ENCODE assay signal across 13 cellular contexts in the genomic region with DNA sequence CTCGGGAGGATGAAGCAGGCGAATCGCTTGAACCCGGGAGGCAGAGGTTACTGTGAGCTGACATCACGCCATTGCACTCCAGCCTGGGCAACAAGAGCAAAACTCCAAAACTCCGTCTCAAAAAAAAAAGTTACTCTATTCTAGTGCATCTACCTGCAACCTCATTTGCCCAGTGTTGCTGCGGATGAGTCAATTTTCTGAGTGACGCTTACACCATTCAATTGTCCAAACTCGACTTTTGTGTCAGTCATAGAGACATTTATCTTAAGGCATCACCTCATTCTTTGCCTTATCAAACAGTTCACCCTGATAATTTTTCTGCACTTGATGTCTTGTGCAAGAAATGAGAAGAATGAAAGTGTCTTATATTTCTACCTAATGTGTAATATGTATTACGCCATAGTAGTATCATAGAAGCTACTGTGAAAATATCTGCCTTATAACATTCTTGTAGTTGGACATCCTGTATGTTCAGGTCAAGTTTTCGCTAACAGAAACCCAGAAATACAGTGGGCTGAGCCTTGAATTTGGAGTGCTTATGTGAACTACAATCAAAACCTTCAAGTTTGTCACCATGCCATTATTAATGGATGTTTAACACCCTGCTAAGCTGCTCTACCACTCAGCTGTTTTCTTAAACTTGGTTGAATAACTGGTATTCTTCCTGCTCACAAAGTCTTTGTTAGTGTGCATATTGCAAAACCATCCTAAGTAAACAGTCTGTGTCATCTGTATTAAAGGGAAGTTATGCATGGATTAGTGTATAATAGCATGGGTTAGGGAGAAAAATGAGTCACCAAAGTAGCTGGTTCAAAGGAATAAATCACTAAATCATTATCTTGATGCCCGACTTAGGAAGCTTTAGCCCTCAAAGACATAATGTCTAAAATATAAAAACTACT.
A peak's percentile ranks its signal among the peaks of the same experiment; 100 is the strongest.
DNase-seq lines count a peak whose midpoint lies in the region; ATAC-seq and TF ChIP-seq lines count a peak whose summit lies in the region.
"Had no signal": no experiment of that assay in that cellular context is flagged by ENCODE, and none has a peak within 500 bp of the region (broad histone marks: within the 10 kb centered on the region; RNA-seq: fewer than 3 reads in every experiment).

No MANE protein-coding gene starts in this region.

- H3K4me1 ChIP-seq in GM23248 (ENCODE audit: insufficient read depth) (0 out of 2 replicates have a peak, but pooled peaks cover 5% of the 10 kb centered on the region), Panc1 (ENCODE audit: control insufficient read depth, insufficient read depth, low read length) (no peaks in the 10 kb centered on the region), fibroblast of lung (ENCODE audit: control insufficient read depth, extremely low read depth, insufficient read depth, low read length) (peaks cover 9% of the 10 kb centered on the region), adrenal gland (replicated peaks in 1 of 2) (no peaks in the 10 kb centered on the region), gastrocnemius medialis (no peaks in the 10 kb centered on the region)
- H3K4me1 ChIP-seq: right atrium auricular region had no signal

- in situ Hi-C loops in GM23248 (cut with MboI) = no loop called here
- in situ Hi-C loops in Panc1 (cut with HindIII; ENCODE audit: low pct_unique_long_range_greater_than_20kb, low sequenced_read_pairs) = no loop called here
- in situ Hi-C loops in gastrocnemius medialis (cut with MboI; ENCODE audit: low sequenced_read_pairs in 4 of 4) = no loop called here

- BruUV-seq in Panc1 (replicated peaks; lab: Mats Ljungman, UMichigan) = no TSS peak

- H3K27ac ChIP-seq in GM23248 = no peak overlapping the region
- no peak overlapping the region for H3K27ac ChIP-seq in Panc1 (ENCODE audit: low read length)
- no peak overlapping the region for H3K27ac ChIP-seq in fibroblast of lung (ENCODE audit: insufficient read depth, low read length)
- H3K27ac ChIP-seq in adrenal gland = no peak overlapping the region
- no peak overlapping the region for H3K27ac ChIP-seq in gastrocnemius medialis
- H3K27ac ChIP-seq: right atrium auricular region had no signal

- H3K4me2 ChIP-seq in GM23248 (ENCODE audit: unreplicated experiment) (no peak overlapping the region), fibroblast of lung (ENCODE audit: extremely low read depth, insufficient read depth, low read length) (no peak overlapping the region)

- H2AFZ ChIP-seq in GM23248 = no peak overlapping the region
- no peak overlapping the region for H2AFZ ChIP-seq in fibroblast of lung (ENCODE audit: low read length)

- POLR2A ChIA-PET in Panc1 (lab: Charles Lee) = no interaction called here

- no peaks in the 10 kb centered on the region for H3K36me3 ChIP-seq in GM23248 (ENCODE audit: low read depth)
- H3K36me3 ChIP-seq in Panc1 (ENCODE audit: control insufficient read depth, insufficient read depth, low read length) = no peaks in the 10 kb centered on the region
- H3K36me3 ChIP-seq in fibroblast of lung (ENCODE audit: control insufficient read depth, insufficient read depth, low read length) = no peaks in the 10 kb centered on the region
- no peaks in the 10 kb centered on the region for H3K36me3 ChIP-seq in adrenal gland (replicated peaks in 1 of 2)
- no peaks in the 10 kb centered on the region for H3K36me3 ChIP-seq in gastrocnemius medialis
- H3K36me3 ChIP-seq: right atrium auricular region had no signal

- intact Hi-C loops in Panc1 (cut with micrococcal nuclease; ENCODE audit: unreplicated experiment) = no loop called here
- intact Hi-C loops in adrenal gland (cut with DNase I) = no loop called here
- intact Hi-C loops in gastrocnemius medialis (cut with DNase I; ENCODE audit: low total_unique reads) = no loop called here

- H3F3A ChIP-seq in GM23248 (ENCODE audit: insufficient read depth) = peaks cover 15% of the 10 kb centered on the region

- ATAC-seq in Panc1 = no peak
- no peak for ATAC-seq in GM18867 (IDR thresholded peaks at IDR 0.05; ENCODE audit: unreplicated experiment)
- ATAC-seq in gastrocnemius medialis = no peak

- H3K27me3 ChIP-seq in GM23248 (replicated peaks; ENCODE audit: insufficient read depth) (no peaks in the 10 kb centered on the region), Panc1 (ENCODE audit: control insufficient read depth, insufficient read depth, low read length) (no peaks in the 10 kb centered on the region), fibroblast of lung (ENCODE audit: control insufficient read depth, insufficient read depth, low read length) (no peaks in the 10 kb centered on the region), adrenal gland (no peaks in the 10 kb centered on the region), gastrocnemius medialis (no peaks in the 10 kb centered on the region)
- H3K27me3 ChIP-seq: right atrium auricular region had no signal

- no peaks in the 10 kb centered on the region for H4K20me1 ChIP-seq in GM23248 (ENCODE audit: insufficient read depth)
- H4K20me1 ChIP-seq in fibroblast of lung (ENCODE audit: control insufficient read depth, extremely low read depth, insufficient read depth, low read length) = no peaks in the 10 kb centered on the region

- H3K4me3 ChIP-seq in GM23248 (no peak overlapping the region), Panc1 (ENCODE audit: low read depth in 2 of 2, low read length in 2 of 2) (no peak overlapping the region), fibroblast of lung (replicated peaks in 1 of 4; ENCODE audit: control extremely low read depth in 1 of 4, insufficient read depth in 1 of 4, low read depth in 3 of 4, low read length in 4 of 4) (no peak overlapping the region), skeletal muscle cell (ENCODE audit: low read depth, low read length) (no peak overlapping the region), adrenal gland (no peak overlapping the region), gastrocnemius medialis (no peak overlapping the region)
- H3K4me3 ChIP-seq: right atrium auricular region had no signal

- no peaks in the 10 kb centered on the region for H3K79me2 ChIP-seq in GM23248 (ENCODE audit: insufficient read depth)
- no peaks in the 10 kb centered on the region for H3K79me2 ChIP-seq in fibroblast of lung (ENCODE audit: control insufficient read depth, insufficient read depth, low read length)

- CTCF ChIA-PET in Panc1 (lab: Charles Lee) = no interaction called here

- no peaks in the 10 kb centered on the region for H3K9me3 ChIP-seq in GM23248 (ENCODE audit: low read depth)
- no peaks in the 10 kb centered on the region for H3K9me3 ChIP-seq in Panc1 (ENCODE audit: control insufficient read depth, insufficient read depth, low read depth, low read length)
- H3K9me3 ChIP-seq in fibroblast of lung (ENCODE audit: control insufficient read depth, insufficient read depth, low read depth, low read length) = no peaks in the 10 kb centered on the region
- H3K9me3 ChIP-seq in adrenal gland (replicated peaks in 1 of 3) = no peaks in the 10 kb centered on the region
- no peaks in the 10 kb centered on the region for H3K9me3 ChIP-seq in gastrocnemius medialis
- H3K9me3 ChIP-seq: right atrium auricular region had no signal

- 87 to 88% methylated on average over 12 of the region's 12 CpGs for WGBS in GM23248 (ENCODE audit: low coverage in 1 of 2, low lambda C conversion rate in 2 of 2, missing lambda C conversion rate in 2 of 2), 2 experiments
- WGBS in adrenal gland, 4 donors = 84 to 88% (median 87%) methylated on average over 12 of the region's 12 CpGs

- TF ChIP-seq CTCF in Panc1 (IDR thresholded peaks at IDR 0.05) (no peak), fibroblast of lung (conservative IDR thresholded peaks at IDR 0.05 in 1 of 2, IDR thresholded peaks at IDR 0.05 in 1 of 2; ENCODE audit: low read depth in 1 of 2, low read length in 2 of 2) (no peak), adrenal gland (IDR thresholded peaks at IDR 0.05) (no peak), gastrocnemius medialis (IDR thresholded peaks at IDR 0.05 in 4 of 5, conservative IDR thresholded peaks at IDR 0.05 in 1 of 5) (no peak)

- TF ChIP-seq POLR2A in adrenal gland (IDR thresholded peaks at IDR 0.05) (no peak), gastrocnemius medialis (IDR thresholded peaks at IDR 0.05) (no peak)

- DNase-seq in GM23248 (peak; percentile 87), Panc1 (ENCODE audit: low read depth, low spot score) (peak; percentile 38), fibroblast of lung (ENCODE audit: low read depth in 2 of 2) (peak; percentile 91 to 92), skeletal muscle cell (ENCODE audit: low read depth) (peak; percentile 85), hippocampal formation (lab: John Stamatoyannopoulos, UW) (no peak), adrenal gland (no peak), gastrocnemius medialis (no peak)
- DNase-seq: activated CD4-positive, alpha-beta T cell treated with anti-CD3 and anti-CD28 coated beads for 4 hours; activated naive CD4-positive, alpha-beta T cell treated with anti-CD3 and anti-CD28 coated beads for 36 hours; effector memory CD4-positive, alpha-beta T cell; NCI-H2107 had no signal

- no peak overlapping the region for H3K9ac ChIP-seq in GM23248
- H3K9ac ChIP-seq in fibroblast of lung (ENCODE audit: insufficient read depth, low read length) = no peak overlapping the region

- no peaks in the 10 kb centered on the region for H3K9me2 ChIP-seq in GM23248 (ENCODE audit: insufficient read depth)

Comparison
In these comparisons a context has a peak if more than half of its experiments do, and no peak if none do; other contexts are left out.
1. DNase-seq: peak in GM23248 (single experiment), Panc1 (single experiment), fibroblast of lung (2 of 2) and skeletal muscle cell (single experiment); none in hippocampal formation (0 of 2), adrenal gland (0 of 7) and gastrocnemius medialis (0 of 2).